ENCODE assay signal across 3 cellular contexts in the genomic region with DNA sequence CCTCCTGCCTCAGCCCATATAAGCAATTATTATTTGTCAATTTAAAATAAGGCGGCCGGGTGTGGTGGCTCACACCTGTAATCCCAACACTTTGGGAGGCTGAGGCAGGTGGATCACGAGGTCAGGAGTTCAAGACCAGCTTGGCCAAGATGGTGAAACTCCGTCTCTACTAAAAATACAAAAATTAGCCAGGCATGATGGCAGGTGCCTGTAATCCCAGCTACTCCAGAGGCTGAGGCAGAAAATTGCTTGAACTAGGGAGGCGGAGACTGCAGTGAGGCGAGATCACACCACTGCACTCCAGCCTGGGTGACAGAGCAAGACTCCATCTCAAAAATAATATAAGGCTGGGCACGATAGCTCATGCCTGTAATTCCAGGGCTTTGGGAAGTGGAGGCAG. TPM values are rescaled to one million over a fixed set of nuclear protein-coding genes. Genes with fewer than 3 reads are reported as not detected.
"Had no signal": no experiment of that assay in that cellular context is flagged by ENCODE, and none has a peak within 500 bp of the region (broad histone marks: within the 10 kb centered on the region; RNA-seq: fewer than 3 reads in every experiment).

No MANE protein-coding gene starts in this region.

RNA-seq across cellular contexts. Expression of gene SLC7A9, which starts 12.7 kb away (rescaled TPM):
- total RNA-seq: activated CD4-positive, alpha-beta T cell treated with anti-CD3 and anti-CD28 coated beads, Interleukin-2, amount 10 ng/mL, durations not matched to agents 24 days and 14 days; activated CD8-positive, alpha-beta memory T cell treated with anti-CD3 and anti-CD28 coated beads for 36 hours; activated CD8-positive, alpha-beta T cell treated with anti-CD3 and anti-CD28 coated beads for 36 hours had no signal
